Comparison of ENCODE assay signal across 8 cellular contexts in the genomic region with DNA sequence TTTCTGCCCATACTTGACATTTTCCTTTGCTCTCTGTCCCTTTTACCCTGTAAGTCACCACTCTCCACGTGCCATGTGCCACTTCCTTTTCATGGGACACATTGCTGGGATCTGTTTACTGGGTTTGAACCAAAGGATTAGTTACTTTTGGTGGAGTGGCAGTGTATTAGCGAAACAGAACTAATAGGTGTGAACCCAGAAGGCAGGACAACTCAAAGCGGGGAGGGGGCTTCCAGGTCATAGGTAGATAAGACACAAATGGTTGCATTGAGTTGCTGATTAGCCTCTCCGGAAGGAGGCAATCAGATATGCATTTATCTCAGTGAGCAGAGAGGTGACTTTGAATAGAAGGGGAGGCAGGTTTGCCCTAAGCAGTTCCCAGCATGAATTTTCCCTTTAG. TPM values are rescaled to one million over a fixed set of nuclear protein-coding genes. Genes with fewer than 3 reads are reported as not detected.
DNase-seq lines count a peak whose midpoint lies in the region; ATAC-seq and TF ChIP-seq lines count a peak whose summit lies in the region.

No MANE protein-coding gene starts in this region.

- H2AFZ ChIP-seq in OCI-LY3 (ENCODE audit: low read depth, low read length), result peak overlapping the region; percentile 99
- H2AFZ ChIP-seq in osteoblast (ENCODE audit: low read length), result peak overlapping the region; percentile 100

- peak overlapping the region; percentile 85 for H3K4me3 Mint-ChIP-seq in Caco-2 (ENCODE audit: unreplicated experiment)
- peak overlapping the region; percentile 86 to 96 for H3K4me3 Mint-ChIP-seq in effector memory CD8-positive, alpha-beta T cell

- H3K27ac ChIP-seq in OCI-LY3 (ENCODE audit: low read length) (no peak overlapping the region), osteoblast (ENCODE audit: low read depth, low read length) (no peak overlapping the region)

- no TSS peak for BruUV-seq in Caco-2 (replicated peaks; lab: Mats Ljungman, UMichigan)

- DNase-seq in Caco-2 (no peak), osteoblast (ENCODE audit: insufficient read length, low spot score, missing footprints) (no peak), occipital lobe (lab: John Stamatoyannopoulos, UW) (no peak), NCI-H748 treated with DMSO at 0.1 percent for 48 hours (lab: John Stamatoyannopoulos, UW) (no peak)
- no peak for DNase-seq in effector memory CD8-positive, alpha-beta T cell
- no peak for DNase-seq in effector CD8-positive, alpha-beta T cell (lab: John Stamatoyannopoulos, UW)

- H3K9me3 ChIP-seq in Caco-2 (no peaks in the 10 kb centered on the region), OCI-LY3 (ENCODE audit: insufficient read depth, low read length) (no peaks in the 10 kb centered on the region), osteoblast (ENCODE audit: low read depth, low read length) (no peaks in the 10 kb centered on the region)

- H3K4me1 ChIP-seq in Caco-2 (peaks cover 18% of the 10 kb centered on the region), OCI-LY3 (ENCODE audit: low read length) (peaks cover 16% of the 10 kb centered on the region), osteoblast (ENCODE audit: insufficient read depth, low read length) (peaks cover 12% of the 10 kb centered on the region)

- intact Hi-C loops in Caco-2 (cut with micrococcal nuclease; ENCODE audit: unreplicated experiment), result loop anchor here (5.0 to 10.0 kb wide), 2 partner anchors 452 to 680 kb away; a partner anchor contains a TSS

- H3K36me3 Mint-ChIP-seq in Caco-2 (ENCODE audit: insufficient read depth, unreplicated experiment), result peaks cover 36% of the 10 kb centered on the region
- H3K36me3 Mint-ChIP-seq in effector memory CD8-positive, alpha-beta T cell (ENCODE audit: insufficient read depth), result peaks cover 9% of the 10 kb centered on the region

- H3K27ac Mint-ChIP-seq in Caco-2 (ENCODE audit: unreplicated experiment), result peak overlapping the region; percentile 79
- H3K27ac Mint-ChIP-seq in effector memory CD8-positive, alpha-beta T cell, result peak overlapping the region; percentile 85 to 91

- H3K79me2 ChIP-seq in OCI-LY3 (ENCODE audit: low read length), result peaks cover 40% of the 10 kb centered on the region
- peaks cover 46% of the 10 kb centered on the region for H3K79me2 ChIP-seq in osteoblast (ENCODE audit: insufficient read depth, low read length)

- POLR2A ChIA-PET in Caco-2 (lab: Charles Lee), result no interaction called here

- H3K36me3 ChIP-seq in Caco-2 (ENCODE audit: control insufficient read depth, insufficient read depth, low read length) (no peaks in the 10 kb centered on the region), OCI-LY3 (replicated peaks; ENCODE audit: low read depth, low read length) (peaks cover 24% of the 10 kb centered on the region), osteoblast (ENCODE audit: insufficient read depth, low read length) (peaks cover 6% of the 10 kb centered on the region)

- H3K9ac ChIP-seq in OCI-LY3 (ENCODE audit: low read length), result peak overlapping the region; percentile 93

- peaks cover 10% of the 10 kb centered on the region for H3K27me3 Mint-ChIP-seq in Caco-2 (ENCODE audit: insufficient read depth, unreplicated experiment)
- peaks cover 0 to 9% of the 10 kb centered on the region in 2 donors for H3K27me3 Mint-ChIP-seq in effector memory CD8-positive, alpha-beta T cell

- CTCF ChIA-PET in Caco-2 (lab: Charles Lee), result no interaction called here

- no peak for ATAC-seq in effector memory CD8-positive, alpha-beta T cell (replicated peaks)
- no peak for ATAC-seq in GM21447 (IDR thresholded peaks at IDR 0.05; ENCODE audit: unreplicated experiment)

- H4K20me1 ChIP-seq in OCI-LY3 (ENCODE audit: insufficient read depth, low read length), result no peaks in the 10 kb centered on the region; the same call in 1 of the 2 replicates
- peaks cover 8% of the 10 kb centered on the region for H4K20me1 ChIP-seq in osteoblast (ENCODE audit: insufficient read depth, low read length)

- TF ChIP-seq CTCF in Caco-2 (IDR thresholded peaks at IDR 0.05; ENCODE audit: insufficient read depth in 1 of 2, low read depth in 1 of 2, low read length in 1 of 2, severe bottlenecking in 1 of 2, unreplicated experiment in 1 of 2), result no peak
- TF ChIP-seq CTCF in OCI-LY3 (IDR thresholded peaks at IDR 0.05; ENCODE audit: low read depth, low read length), result no peak
- no peak for TF ChIP-seq CTCF in osteoblast (IDR thresholded peaks at IDR 0.05; ENCODE audit: extremely low read depth, low read depth, low read length)

- peak overlapping the region; percentile 76 for H3K4me2 ChIP-seq in OCI-LY3 (ENCODE audit: low read length)
- H3K4me2 ChIP-seq in osteoblast (ENCODE audit: insufficient read depth, low read length), result peak overlapping the region; percentile 97

- H3K4me3 ChIP-seq in Caco-2 (ENCODE audit: low read depth, low read length), result no peak overlapping the region
- peak overlapping the region; percentile 79 for H3K4me3 ChIP-seq in OCI-LY3 (ENCODE audit: low read length)
- peak overlapping the region; percentile 89 for H3K4me3 ChIP-seq in osteoblast (ENCODE audit: insufficient read depth, low read length)

- H3K4me1 Mint-ChIP-seq in Caco-2 (ENCODE audit: low read depth, unreplicated experiment), result peaks cover 6% of the 10 kb centered on the region
- peaks cover 25 to 35% of the 10 kb centered on the region in 2 donors for H3K4me1 Mint-ChIP-seq in effector memory CD8-positive, alpha-beta T cell (ENCODE audit: low read depth in 2 of 2)

- H3K27me3 ChIP-seq in Caco-2 (replicated peaks; ENCODE audit: control insufficient read depth, insufficient read depth, low read length) (no peaks in the 10 kb centered on the region), OCI-LY3 (ENCODE audit: low read depth, low read length) (no peaks in the 10 kb centered on the region), osteoblast (ENCODE audit: insufficient read depth, low read length) (no peaks in the 10 kb centered on the region)

- H3K9me3 Mint-ChIP-seq in Caco-2 (ENCODE audit: unreplicated experiment), result no peaks in the 10 kb centered on the region
- no peaks in the 10 kb centered on the region for H3K9me3 Mint-ChIP-seq in effector memory CD8-positive, alpha-beta T cell

RNA-seq across cellular contexts. Expression of a gene that starts 0.9 kb away (rescaled TPM):
- total RNA-seq in Caco-2 (2022), result 25.5 and 27.9 TPM in 2 replicates
- 5.6 and 6.5 TPM in 2 replicates for total RNA-seq in osteoblast
- total RNA-seq in occipital lobe, result 17.5 TPM

RNA-seq across cellular contexts. Expression of a gene that starts 12.0 kb away (rescaled TPM):
- total RNA-seq in Caco-2 (2022) (not detected in 2 replicates), osteoblast (not detected in 2 replicates), occipital lobe (not detected)
